23 cellular contexts compared by ENCODE assay signal in genomic region chr1:45828841-45829240, GRCh38.
"Had no signal": no experiment of that assay in that cellular context is flagged by ENCODE, and none has a peak within 500 bp of the region (broad histone marks: within the 10 kb centered on the region; RNA-seq: fewer than 3 reads in every experiment).

No MANE protein-coding gene starts in this region.

- H3K27me3 ChIP-seq: colonic mucosa, esophagus squamous epithelium, gastrocnemius medialis, heart right ventricle, left lung had no signal

- H3K4me3 ChIP-seq: colonic mucosa, esophagus squamous epithelium, gastrocnemius medialis, heart right ventricle, left lung, lower lobe of right lung, mucosa of descending colon had no signal

- H3K36me3 ChIP-seq: colonic mucosa had no signal

- H3K4me1 ChIP-seq: colonic mucosa, esophagus squamous epithelium, gastrocnemius medialis, heart right ventricle, left lung, lower lobe of right lung had no signal

- ATAC-seq: effector memory CD8-positive, alpha-beta T cell; esophagus mucosa; gastrocnemius medialis; heart right ventricle; left cardiac atrium; left lung; left ventricle myocardium superior; lower lobe of right lung; mucosa of descending colon had no signal

- H3K9me3 ChIP-seq: colonic mucosa, esophagus squamous epithelium, gastrocnemius medialis, heart right ventricle, left lung, lower lobe of right lung, mucosa of descending colon had no signal

- H3K27ac ChIP-seq: colonic mucosa, epithelial cell of prostate, esophagus squamous epithelium, gastrocnemius medialis, heart right ventricle, left lung, lower lobe of right lung had no signal

- DNase-seq: colonic mucosa; cortex of kidney; effector CD8-positive, alpha-beta T cell; effector memory CD8-positive, alpha-beta T cell; endodermal cell; erythroblast; esophagus squamous epithelium; foreskin fibroblast; foreskin melanocyte; gastrocnemius medialis; glutamatergic neuron; head of caudate nucleus; heart right ventricle; hippocampal formation; left cardiac atrium; left lung; left ventricle myocardium superior; lower lobe of right lung; mesenchymal stem cell; mucosa of descending colon; naive B cell had no signal
